In genomic region chrX:100289159-100289558, GRCh38 we compare ENCODE assay signal across 31 cellular contexts.
"Had no signal": no experiment of that assay in that cellular context is flagged by ENCODE, and none has a peak within 500 bp of the region (broad histone marks: within the 10 kb centered on the region; RNA-seq: fewer than 3 reads in every experiment).

No MANE protein-coding gene starts in this region.

- H3K4me3 Mint-ChIP-seq: activated CD4-positive, alpha-beta memory T cell treated with anti-CD3 and anti-CD28 coated beads, Interleukin-2, amount 10 ng/mL, durations not matched to agents 7 days and 5 days; activated CD4-positive, alpha-beta T cell treated with anti-CD3 and anti-CD28 coated beads, Interleukin-2, amount 10 ng/mL, durations not matched to agents 7 days and 5 days; activated naive CD4-positive, alpha-beta T cell treated with anti-CD3 and anti-CD28 coated beads, Interleukin-2, amount 50 U/mL, for 24 hours; activated naive CD8-positive, alpha-beta T cell treated with anti-CD3 and anti-CD28 coated beads, Interleukin-2, amount 50 U/mL, for 24 hours; activated T-cell treated with anti-CD3 and anti-CD28 coated beads, Interleukin-2, amount 50 U/mL, for 24 hours; activated T-helper 17 cell treated with anti-CD3 and anti-CD28 coated beads, Interleukin-2, amount 50 U/mL, for 72 hours; naive B cell; stimulated activated naive B cell treated with anti-CD40 and anti-IgM and Interleukin-4, amounts not matched to agents 10 μg/mL and 1 μg/mL and 100 μg/mL, for 72 hours; T-helper 17 cell had no signal

- H3K27ac ChIP-seq: colonic mucosa, epithelial cell of prostate, esophagus squamous epithelium, heart right ventricle, pancreas, stomach, thyroid gland, upper lobe of right lung had no signal

- FAIRE-seq: endometrium, pancreas had no signal

- H3K27ac Mint-ChIP-seq: activated CD4-positive, alpha-beta memory T cell treated with anti-CD3 and anti-CD28 coated beads, Interleukin-2, amount 10 ng/mL, durations not matched to agents 7 days and 5 days; activated CD4-positive, alpha-beta T cell treated with anti-CD3 and anti-CD28 coated beads, Interleukin-2, amount 10 ng/mL, durations not matched to agents 7 days and 5 days; activated naive CD4-positive, alpha-beta T cell treated with anti-CD3 and anti-CD28 coated beads, Interleukin-2, amount 50 U/mL, for 24 hours; activated naive CD8-positive, alpha-beta T cell treated with anti-CD3 and anti-CD28 coated beads, Interleukin-2, amount 50 U/mL, for 24 hours; activated T-cell treated with anti-CD3 and anti-CD28 coated beads, Interleukin-2, amount 50 U/mL, for 24 hours; activated T-helper 17 cell treated with anti-CD3 and anti-CD28 coated beads, Interleukin-2, amount 50 U/mL, for 72 hours; naive B cell; stimulated activated naive B cell treated with anti-CD40 and anti-IgM and Interleukin-4, amounts not matched to agents 10 μg/mL and 1 μg/mL and 100 μg/mL, for 72 hours; T-helper 17 cell had no signal

- H3K36me3 ChIP-seq: colonic mucosa, esophagus squamous epithelium, heart right ventricle, pancreas, stomach, thyroid gland, upper lobe of right lung had no signal

- H3K4me1 ChIP-seq: colonic mucosa, esophagus squamous epithelium, heart right ventricle, pancreas, stomach, thyroid gland, upper lobe of right lung had no signal

- H3K9me3 Mint-ChIP-seq: activated CD4-positive, alpha-beta memory T cell treated with anti-CD3 and anti-CD28 coated beads, Interleukin-2, amount 10 ng/mL, durations not matched to agents 7 days and 5 days; activated CD4-positive, alpha-beta T cell treated with anti-CD3 and anti-CD28 coated beads, Interleukin-2, amount 10 ng/mL, durations not matched to agents 7 days and 5 days; activated naive CD4-positive, alpha-beta T cell treated with anti-CD3 and anti-CD28 coated beads, Interleukin-2, amount 50 U/mL, for 24 hours; activated naive CD8-positive, alpha-beta T cell treated with anti-CD3 and anti-CD28 coated beads, Interleukin-2, amount 50 U/mL, for 24 hours; activated T-cell treated with anti-CD3 and anti-CD28 coated beads, Interleukin-2, amount 50 U/mL, for 24 hours; activated T-helper 17 cell treated with anti-CD3 and anti-CD28 coated beads, Interleukin-2, amount 50 U/mL, for 72 hours had no signal

- DNase-seq: activated CD4-positive, alpha-beta memory T cell treated with anti-CD3 and anti-CD28 coated beads, Interleukin-2, amount 10 ng/mL, durations not matched to agents 7 days and 5 days; activated CD4-positive, alpha-beta T cell treated with anti-CD3 and anti-CD28 coated beads, Interleukin-2, amount 10 ng/mL, durations not matched to agents 7 days and 5 days; activated CD4-positive, CD25-positive, alpha-beta regulatory T cell treated with anti-CD3 and anti-CD28 coated beads, Interleukin-2, amount 50 U/mL, for 72 hours; activated CD8-positive, alpha-beta memory T cell treated with anti-CD3 and anti-CD28 coated beads, Interleukin-2, amount 50 U/mL, for 48 hours; activated naive CD8-positive, alpha-beta T cell treated with anti-CD3 and anti-CD28 coated beads, Interleukin-2, amount 50 U/mL, for 24 hours; activated T-cell treated with anti-CD3 and anti-CD28 coated beads, Interleukin-2, amount 50 U/mL, for 24 hours; amygdala; cerebellar nuclear complex; colonic mucosa; effector CD8-positive, alpha-beta T cell; esophagus squamous epithelium; foreskin melanocyte; heart right ventricle; kidney glomerular epithelial cell; left ventricle myocardium superior; naive B cell; nucleus accumbens; pancreas; right cardiac atrium; stimulated activated CD4-positive, alpha-beta T cell treated with anti-CD3 and anti-CD28 coated beads, Interleukin-15, amount 100 ng/mL, for 24 hours; stimulated activated CD4-positive, alpha-beta T cell treated with anti-CD3 and anti-CD28 coated beads, Interleukin-2, amount 100 ng/mL, for 24 hours; stimulated activated naive B cell treated with anti-CD40 and anti-IgM and Interleukin-4, amounts not matched to agents 10 μg/mL and 1 μg/mL and 100 μg/mL, for 72 hours; stomach; T-helper 17 cell; T1000; upper lobe of right lung had no signal

- H3K27me3 Mint-ChIP-seq: activated CD4-positive, alpha-beta memory T cell treated with anti-CD3 and anti-CD28 coated beads, Interleukin-2, amount 10 ng/mL, durations not matched to agents 7 days and 5 days; activated CD4-positive, alpha-beta T cell treated with anti-CD3 and anti-CD28 coated beads, Interleukin-2, amount 10 ng/mL, durations not matched to agents 7 days and 5 days; activated naive CD4-positive, alpha-beta T cell treated with anti-CD3 and anti-CD28 coated beads, Interleukin-2, amount 50 U/mL, for 24 hours; activated naive CD8-positive, alpha-beta T cell treated with anti-CD3 and anti-CD28 coated beads, Interleukin-2, amount 50 U/mL, for 24 hours; activated T-helper 17 cell treated with anti-CD3 and anti-CD28 coated beads, Interleukin-2, amount 50 U/mL, for 72 hours; naive B cell; stimulated activated naive B cell treated with anti-CD40 and anti-IgM and Interleukin-4, amounts not matched to agents 10 μg/mL and 1 μg/mL and 100 μg/mL, for 72 hours; T-helper 17 cell had no signal

- H3K4me3 ChIP-seq: colonic mucosa, esophagus squamous epithelium, heart right ventricle, pancreas, stomach, thyroid gland, upper lobe of right lung had no signal

- H3K36me3 Mint-ChIP-seq: activated naive CD4-positive, alpha-beta T cell treated with anti-CD3 and anti-CD28 coated beads, Interleukin-2, amount 50 U/mL, for 24 hours; naive B cell; stimulated activated naive B cell treated with anti-CD40 and anti-IgM and Interleukin-4, amounts not matched to agents 10 μg/mL and 1 μg/mL and 100 μg/mL, for 72 hours had no signal

- H3K4me1 Mint-ChIP-seq: activated CD4-positive, alpha-beta memory T cell treated with anti-CD3 and anti-CD28 coated beads, Interleukin-2, amount 10 ng/mL, durations not matched to agents 7 days and 5 days; activated CD4-positive, alpha-beta T cell treated with anti-CD3 and anti-CD28 coated beads, Interleukin-2, amount 10 ng/mL, durations not matched to agents 7 days and 5 days; activated naive CD4-positive, alpha-beta T cell treated with anti-CD3 and anti-CD28 coated beads, Interleukin-2, amount 50 U/mL, for 24 hours; activated naive CD8-positive, alpha-beta T cell treated with anti-CD3 and anti-CD28 coated beads, Interleukin-2, amount 50 U/mL, for 24 hours; activated T-helper 17 cell treated with anti-CD3 and anti-CD28 coated beads, Interleukin-2, amount 50 U/mL, for 72 hours; naive B cell; stimulated activated naive B cell treated with anti-CD40 and anti-IgM and Interleukin-4, amounts not matched to agents 10 μg/mL and 1 μg/mL and 100 μg/mL, for 72 hours; T-helper 17 cell had no signal

- H3K9me3 ChIP-seq: colonic mucosa, esophagus squamous epithelium, pancreas, stomach, thyroid gland, upper lobe of right lung had no signal

- H3K27me3 ChIP-seq: colonic mucosa, stomach, thyroid gland, upper lobe of right lung had no signal
